29 cellular contexts compared by ENCODE assay signal in the genomic region with DNA sequence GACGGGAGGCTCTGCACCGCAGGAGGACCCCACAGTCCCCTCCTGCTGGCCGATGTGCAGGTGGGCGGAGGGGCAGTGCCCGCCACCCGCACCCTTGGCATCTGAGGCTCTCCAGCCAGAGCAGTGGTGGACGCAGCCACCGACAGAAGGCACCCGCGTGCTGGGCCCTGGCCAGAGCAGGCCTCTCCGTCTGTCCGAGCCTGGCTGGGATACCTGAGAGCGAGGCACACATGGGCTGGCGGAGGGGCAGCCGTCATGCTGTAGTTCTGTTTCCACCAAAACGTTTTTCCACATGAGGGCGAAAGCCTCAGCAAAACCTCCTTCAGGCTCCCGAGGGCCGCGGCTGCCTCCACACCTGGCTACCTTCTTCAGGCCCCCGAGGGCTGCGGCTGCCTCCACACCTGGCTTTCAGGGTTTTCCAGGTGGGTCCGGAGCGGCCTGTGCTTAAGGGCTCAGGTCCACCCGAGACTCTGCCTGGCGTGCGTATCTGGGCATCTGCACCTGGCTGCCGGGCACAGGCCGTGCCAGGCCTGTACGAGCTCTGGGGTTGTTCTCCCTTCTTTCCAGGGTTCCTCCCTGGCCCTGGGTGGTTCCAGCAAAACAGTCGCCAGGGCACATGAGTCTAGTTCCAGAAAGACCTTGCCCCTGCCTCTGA.
"Had no signal": no experiment of that assay in that cellular context is flagged by ENCODE, and none has a peak within 500 bp of the region (broad histone marks: within the 10 kb centered on the region; RNA-seq: fewer than 3 reads in every experiment).

No MANE protein-coding gene starts in this region.

- DNase-seq: activated CD4-positive, alpha-beta memory T cell treated with anti-CD3 and anti-CD28 coated beads, Interleukin-2, amount 10 ng/mL, durations not matched to agents 7 days and 5 days; activated CD4-positive, alpha-beta T cell treated with anti-CD3 and anti-CD28 coated beads for 36 hours; activated CD4-positive, alpha-beta T cell treated with anti-CD3 and anti-CD28 coated beads, Interleukin-2, amount 50 U/mL, for 1 hour; activated CD4-positive, CD25-positive, alpha-beta regulatory T cell; activated naive CD4-positive, alpha-beta T cell treated with anti-CD3 and anti-CD28 coated beads, Interleukin-2, amount 50 U/mL, for 16 hours; activated naive CD8-positive, alpha-beta T cell treated with anti-CD3 and anti-CD28 coated beads, Interleukin-2, amount 10 ng/mL, durations not matched to agents 7 days and 5 days; activated T-cell treated with anti-CD3 and anti-CD28 coated beads for 4 hours; adrenal gland; anterior cingulate cortex; central memory CD4-positive, alpha-beta T cell; Karpas-422; MM.1S; NCI-H1105; NCI-H1436; NCI-H1694 treated with DMSO at 0.1 percent for 48 hours; NCI-H2029 treated with DMSO at 0.1 percent for 48 hours; NCI-H345; NCI-H510A; NCI-H69; NK-92 treated with Interleukin-12 subunit alpha and Interleukin-12 subunit beta, amount 100 ng/mL, for 24 hours; SHP77; SW 1271; T-helper 9 cell had no signal

- H3K9me3 ChIP-seq: adrenal gland, breast epithelium, Peyer's patch, SJSA1 had no signal

- H3K36me3 ChIP-seq: breast epithelium had no signal

- H3K27ac ChIP-seq: adrenal gland, breast epithelium, Peyer's patch, RWPE1, SJSA1 had no signal

- H3K9me3 Mint-ChIP-seq: activated CD4-positive, alpha-beta memory T cell treated with anti-CD3 and anti-CD28 coated beads, Interleukin-2, amount 10 ng/mL, durations not matched to agents 7 days and 5 days; activated naive CD8-positive, alpha-beta T cell treated with anti-CD3 and anti-CD28 coated beads, Interleukin-2, amount 10 ng/mL, durations not matched to agents 7 days and 5 days; T-helper 1 cell treated with Interleukin-12 subunit alpha and Interleukin-12 subunit beta and Interleukin-4 antibody, amounts not matched to agents 30 μg/mL and 1 μg/mL, for 36 hours had no signal

- H3K4me1 ChIP-seq: adrenal gland, breast epithelium, Peyer's patch had no signal

- H3K27me3 ChIP-seq: adrenal gland, breast epithelium, Peyer's patch had no signal

- H3K27me3 Mint-ChIP-seq: activated CD4-positive, alpha-beta memory T cell treated with anti-CD3 and anti-CD28 coated beads, Interleukin-2, amount 10 ng/mL, durations not matched to agents 7 days and 5 days; activated CD4-positive, alpha-beta T cell treated with anti-CD3 and anti-CD28 coated beads for 36 hours; activated naive CD8-positive, alpha-beta T cell treated with anti-CD3 and anti-CD28 coated beads, Interleukin-2, amount 10 ng/mL, durations not matched to agents 7 days and 5 days had no signal

- ATAC-seq: activated CD4-positive, alpha-beta T cell treated with anti-CD3 and anti-CD28 coated beads for 36 hours; K562 had no signal

- H3K4me3 ChIP-seq: adrenal gland, breast epithelium, K562, Peyer's patch, SJSA1 had no signal

- H3K4me3 Mint-ChIP-seq: activated CD4-positive, alpha-beta memory T cell treated with anti-CD3 and anti-CD28 coated beads, Interleukin-2, amount 10 ng/mL, durations not matched to agents 7 days and 5 days; activated CD4-positive, alpha-beta T cell treated with anti-CD3 and anti-CD28 coated beads for 36 hours; activated naive CD8-positive, alpha-beta T cell treated with anti-CD3 and anti-CD28 coated beads, Interleukin-2, amount 10 ng/mL, durations not matched to agents 7 days and 5 days; T-helper 1 cell treated with Interleukin-12 subunit alpha and Interleukin-12 subunit beta and Interleukin-4 antibody, amounts not matched to agents 30 μg/mL and 1 μg/mL, for 36 hours had no signal

- H3K36me3 Mint-ChIP-seq: activated naive CD8-positive, alpha-beta T cell treated with anti-CD3 and anti-CD28 coated beads, Interleukin-2, amount 10 ng/mL, durations not matched to agents 7 days and 5 days had no signal

- H3K4me1 Mint-ChIP-seq: activated CD4-positive, alpha-beta memory T cell treated with anti-CD3 and anti-CD28 coated beads, Interleukin-2, amount 10 ng/mL, durations not matched to agents 7 days and 5 days; activated naive CD8-positive, alpha-beta T cell treated with anti-CD3 and anti-CD28 coated beads, Interleukin-2, amount 10 ng/mL, durations not matched to agents 7 days and 5 days had no signal

- H3K27ac Mint-ChIP-seq: activated CD4-positive, alpha-beta memory T cell treated with anti-CD3 and anti-CD28 coated beads, Interleukin-2, amount 10 ng/mL, durations not matched to agents 7 days and 5 days; activated CD4-positive, alpha-beta T cell treated with anti-CD3 and anti-CD28 coated beads for 36 hours; activated naive CD8-positive, alpha-beta T cell treated with anti-CD3 and anti-CD28 coated beads, Interleukin-2, amount 10 ng/mL, durations not matched to agents 7 days and 5 days; T-helper 1 cell treated with Interleukin-12 subunit alpha and Interleukin-12 subunit beta and Interleukin-4 antibody, amounts not matched to agents 30 μg/mL and 1 μg/mL, for 36 hours had no signal
